ENCODE assay signal across 27 cellular contexts in genomic region chr2:28640263-28640907, GRCh38.
DNase-seq lines count a peak whose midpoint lies in the region; ATAC-seq and TF ChIP-seq lines count a peak whose summit lies in the region.
"Had no signal": no experiment of that assay in that cellular context is flagged by ENCODE, and none has a peak within 500 bp of the region (broad histone marks: within the 10 kb centered on the region; RNA-seq: fewer than 3 reads in every experiment).

No MANE protein-coding gene starts in this region.

- no peaks in the 10 kb centered on the region for H3K9me3 ChIP-seq in BLaER1
- no peaks in the 10 kb centered on the region for H3K9me3 ChIP-seq in hepatocyte (ENCODE audit: low read depth)
- no peaks in the 10 kb centered on the region for H3K9me3 ChIP-seq in trophoblast cell (ENCODE audit: insufficient read depth, low read depth, low read length)
- H3K9me3 ChIP-seq: HAP-1, mucosa of descending colon had no signal

- peaks cover 10% of the 10 kb centered on the region for H3K79me1 ChIP-seq in trophoblast cell (ENCODE audit: low read length)

- peak overlapping the region; percentile 24 for H2AK5ac ChIP-seq in trophoblast cell (ENCODE audit: low read length)

- H3K23ac ChIP-seq in trophoblast cell (ENCODE audit: low read length) = no peak overlapping the region

- peak overlapping the region; percentile 47 for H3K4ac ChIP-seq in trophoblast cell (ENCODE audit: low read depth, low read length)

- H3K14ac ChIP-seq in trophoblast cell (ENCODE audit: low read length) = peak overlapping the region; percentile 40

- peak overlapping the region; percentile 39 for H4K8ac ChIP-seq in trophoblast cell (ENCODE audit: low read depth, low read length)

- peak overlapping the region; percentile 18 for H2BK5ac ChIP-seq in trophoblast cell (ENCODE audit: low read depth, low read length, poor library complexity)

- H3K18ac ChIP-seq in trophoblast cell (ENCODE audit: low read length) = peak overlapping the region; percentile 55

- DNase-seq in hepatocyte (ENCODE audit: low spot score) = no peak
- peak; percentile 65 to 74 for DNase-seq in trophoblast cell
- DNase-seq in NCI-H510A (lab: John Stamatoyannopoulos, UW) = no peak
- no peak for DNase-seq in A172 (ENCODE audit: low spot score)
- DNase-seq in endothelial cell (ENCODE audit: low spot score) = no peak
- no peak for DNase-seq in NAMALWA (ENCODE audit: low spot score)
- DNase-seq: activated CD4-positive, alpha-beta memory T cell treated with anti-CD3 and anti-CD28 coated beads, Interleukin-2, amount 10 ng/mL, durations not matched to agents 7 days and 5 days; activated CD4-positive, alpha-beta T cell treated with anti-CD3 and anti-CD28 coated beads for 1 hour; activated CD8-positive, alpha-beta memory T cell treated with anti-CD3 and anti-CD28 coated beads, Interleukin-2, amount 50 U/mL, for 48 hours; activated effector memory CD4-positive, alpha-beta T cell treated with Interleukin-2 at 50 U/mL for 16 hours; cerebellar nuclear complex; GDM1; glutamatergic neuron; KG1; NCI-H1436; posterior cingulate gyrus; stimulated activated CD4-positive, alpha-beta T cell treated with anti-CD3 and anti-CD28 coated beads, Interleukin-4, amount 100 ng/mL, for 4 hours; T-helper 2 cell had no signal

- H3K4me1 ChIP-seq in BLaER1 (peaks cover 22% of the 10 kb centered on the region), hepatocyte (ENCODE audit: insufficient read depth) (peaks cover 14% of the 10 kb centered on the region), trophoblast cell (ENCODE audit: control insufficient read depth in 1 of 2, insufficient read depth in 2 of 2, low read length in 2 of 2) (peaks cover 14 to 23% of the 10 kb centered on the region in 2 experiments)

- H3K27ac ChIP-seq in BLaER1 = no peak overlapping the region
- H3K27ac ChIP-seq in hepatocyte = peak overlapping the region; percentile 58
- peak overlapping the region; percentile 8 for H3K27ac ChIP-seq in trophoblast cell (ENCODE audit: low read depth, low read length)

- no peaks in the 10 kb centered on the region for H3K9me3 Mint-ChIP-seq in activated T-helper 17 cell treated with anti-CD3 and anti-CD28 coated beads, Interleukin-2, amount 50 U/mL, for 72 hours
- no peaks in the 10 kb centered on the region for H3K9me3 Mint-ChIP-seq in endothelial cell (ENCODE audit: unreplicated experiment)
- H3K9me3 Mint-ChIP-seq: activated CD4-positive, alpha-beta memory T cell treated with anti-CD3 and anti-CD28 coated beads, Interleukin-2, amount 10 ng/mL, durations not matched to agents 7 days and 5 days; neural crest cell; stimulated activated memory B cell treated with anti-CD40 and anti-IgM and Interleukin-4, amounts not matched to agents 10 μg/mL and 1 μg/mL and 100 μg/mL, for 72 hours had no signal

- TF ChIP-seq CTCF in hepatocyte (IDR thresholded peaks at IDR 0.05; ENCODE audit: poor library complexity) = no peak
- no peak for TF ChIP-seq CTCF in endothelial cell (IDR thresholded peaks at IDR 0.05; ENCODE audit: unreplicated experiment)

- ATAC-seq in activated T-helper 17 cell treated with anti-CD3 and anti-CD28 coated beads, Interleukin-2, amount 50 U/mL, for 72 hours (replicated peaks) = no peak
- ATAC-seq: SK-N-SH treated with all-trans-retinoic acid at 6 μM for 48 hours had no signal

- H2BK120ac ChIP-seq in trophoblast cell (ENCODE audit: insufficient read depth, low read length, poor library complexity) = peak overlapping the region; percentile 57

- peak overlapping the region; percentile 80 for H2BK12ac ChIP-seq in trophoblast cell (ENCODE audit: low read length)

- no peaks in the 10 kb centered on the region for H3K27me3 Mint-ChIP-seq in activated T-helper 17 cell treated with anti-CD3 and anti-CD28 coated beads, Interleukin-2, amount 50 U/mL, for 72 hours
- H3K27me3 Mint-ChIP-seq in endothelial cell (ENCODE audit: unreplicated experiment) = peaks cover 8% of the 10 kb centered on the region
- H3K27me3 Mint-ChIP-seq: activated naive CD8-positive, alpha-beta T cell; B cell; stimulated activated memory B cell treated with anti-CD40 and anti-IgM and Interleukin-4, amounts not matched to agents 10 μg/mL and 1 μg/mL and 100 μg/mL, for 72 hours had no signal

- no peak overlapping the region for H4K12ac ChIP-seq in trophoblast cell (ENCODE audit: low read depth, low read length)

- 86% methylated on average over 14 of the region's 14 CpGs for WGBS in hepatocyte (ENCODE audit: low lambda C conversion rate, missing lambda C conversion rate)
- no CpG with 5 or more reads among the region's 14 CpGs for WGBS in trophoblast cell (ENCODE audit: extremely low coverage, insufficient coverage, insufficient read length)

- peak overlapping the region; percentile 71 for H4K91ac ChIP-seq in trophoblast cell (ENCODE audit: low read depth, low read length)

- no peaks in the 10 kb centered on the region for H4K20me1 ChIP-seq in BLaER1
- no peaks in the 10 kb centered on the region for H4K20me1 ChIP-seq in hepatocyte (ENCODE audit: insufficient read depth, poor library complexity, severe bottlenecking)

- no peak overlapping the region for H3K9ac ChIP-seq in BLaER1
- no peak overlapping the region for H3K9ac ChIP-seq in trophoblast cell (ENCODE audit: low read length)

- H3K36me3 ChIP-seq in BLaER1 (no peaks in the 10 kb centered on the region), hepatocyte (replicated peaks; ENCODE audit: insufficient read depth, low read depth) (no peaks in the 10 kb centered on the region), trophoblast cell (ENCODE audit: control insufficient read depth in 1 of 2, insufficient read depth in 2 of 2, low read length in 2 of 2) (no peaks in the 10 kb centered on the region)
- H3K36me3 ChIP-seq: HAP-1 had no signal

- peak overlapping the region; percentile 13 for H3K27ac Mint-ChIP-seq in activated T-helper 17 cell treated with anti-CD3 and anti-CD28 coated beads, Interleukin-2, amount 50 U/mL, for 72 hours
- H3K27ac Mint-ChIP-seq in endothelial cell (ENCODE audit: unreplicated experiment) = no peak overlapping the region
- H3K27ac Mint-ChIP-seq: activated CD4-positive, alpha-beta memory T cell treated with anti-CD3 and anti-CD28 coated beads, Interleukin-2, amount 10 ng/mL, durations not matched to agents 7 days and 5 days; activated naive CD8-positive, alpha-beta T cell; B cell; stimulated activated memory B cell treated with anti-CD40 and anti-IgM and Interleukin-4, amounts not matched to agents 10 μg/mL and 1 μg/mL and 100 μg/mL, for 72 hours had no signal

- peak overlapping the region; percentile 13; the same call in 1 of the 2 replicates for H3K4me2 ChIP-seq in BLaER1
- H3K4me2 ChIP-seq in hepatocyte = no peak overlapping the region
- no peak overlapping the region for H3K4me2 ChIP-seq in trophoblast cell (ENCODE audit: low read length)

- no peaks in the 10 kb centered on the region for H3K27me3 ChIP-seq in BLaER1
- H3K27me3 ChIP-seq in hepatocyte = no peaks in the 10 kb centered on the region
- no peaks in the 10 kb centered on the region for H3K27me3 ChIP-seq in trophoblast cell (ENCODE audit: insufficient read depth, low read length)

- H3K4me3 ChIP-seq in BLaER1 = no peak overlapping the region
- H3K4me3 ChIP-seq in hepatocyte = no peak overlapping the region
- no peak overlapping the region for H3K4me3 ChIP-seq in trophoblast cell (ENCODE audit: low read depth, low read length)
- H3K4me3 ChIP-seq: HAP-1, mucosa of descending colon had no signal

- H2AFZ ChIP-seq in hepatocyte (no peak overlapping the region), trophoblast cell (ENCODE audit: insufficient read depth, low read length, poor library complexity) (no peak overlapping the region)

- H3K79me2 ChIP-seq in hepatocyte (no peaks in the 10 kb centered on the region), trophoblast cell (ENCODE audit: control insufficient read depth, insufficient read depth, low read length, poor library complexity) (no peaks in the 10 kb centered on the region)

- H3K4me3 Mint-ChIP-seq in activated T-helper 17 cell treated with anti-CD3 and anti-CD28 coated beads, Interleukin-2, amount 50 U/mL, for 72 hours = no peak overlapping the region
- no peak overlapping the region for H3K4me3 Mint-ChIP-seq in endothelial cell (ENCODE audit: unreplicated experiment)
- H3K4me3 Mint-ChIP-seq: activated CD4-positive, alpha-beta memory T cell treated with anti-CD3 and anti-CD28 coated beads, Interleukin-2, amount 10 ng/mL, durations not matched to agents 7 days and 5 days; activated naive CD8-positive, alpha-beta T cell; B cell; neural crest cell; stimulated activated memory B cell treated with anti-CD40 and anti-IgM and Interleukin-4, amounts not matched to agents 10 μg/mL and 1 μg/mL and 100 μg/mL, for 72 hours had no signal

- H3K36me3 Mint-ChIP-seq in activated T-helper 17 cell treated with anti-CD3 and anti-CD28 coated beads, Interleukin-2, amount 50 U/mL, for 72 hours (ENCODE audit: low read depth) = no peaks in the 10 kb centered on the region
- no peaks in the 10 kb centered on the region for H3K36me3 Mint-ChIP-seq in endothelial cell (ENCODE audit: low read depth, unreplicated experiment)
- H3K36me3 Mint-ChIP-seq: activated naive CD8-positive, alpha-beta T cell; stimulated activated memory B cell treated with anti-CD40 and anti-IgM and Interleukin-4, amounts not matched to agents 10 μg/mL and 1 μg/mL and 100 μg/mL, for 72 hours had no signal

- H3K9me2 ChIP-seq in hepatocyte (replicated peaks; ENCODE audit: insufficient read depth) = no peaks in the 10 kb centered on the region

- H3K4me1 Mint-ChIP-seq in activated T-helper 17 cell treated with anti-CD3 and anti-CD28 coated beads, Interleukin-2, amount 50 U/mL, for 72 hours = peaks cover 16% of the 10 kb centered on the region
- no peaks in the 10 kb centered on the region for H3K4me1 Mint-ChIP-seq in endothelial cell (ENCODE audit: unreplicated experiment)
- H3K4me1 Mint-ChIP-seq: B cell had no signal

Comparison
In these comparisons a context has a peak if more than half of its experiments do, and no peak if none do; other contexts are left out.
1. DNase-seq: peak in trophoblast cell (2 of 2); none in hepatocyte (single experiment), NCI-H510A (single experiment), A172 (single experiment), endothelial cell (single experiment) and NAMALWA (single experiment).